In genomic region chr4:138308421-138308820, GRCh38 we compare ENCODE assay signal across 16 cellular contexts.
DNase-seq lines count a peak whose midpoint lies in the region; ATAC-seq and TF ChIP-seq lines count a peak whose summit lies in the region.
"Had no signal": no experiment of that assay in that cellular context is flagged by ENCODE, and none has a peak within 500 bp of the region (broad histone marks: within the 10 kb centered on the region; RNA-seq: fewer than 3 reads in every experiment).

No MANE protein-coding gene starts in this region.

- H3K4me1 Mint-ChIP-seq in mesothelial cell of epicardium = peaks cover 21% of the 10 kb centered on the region
- no peaks in the 10 kb centered on the region for H3K4me1 Mint-ChIP-seq in CD4-positive, alpha-beta memory T cell
- H3K4me1 Mint-ChIP-seq: activated CD4-positive, alpha-beta T cell treated with anti-CD3 and anti-CD28 coated beads, Interleukin-2, amount 10 ng/mL, durations not matched to agents 7 days and 5 days had no signal

- no peaks in the 10 kb centered on the region for H3K27me3 ChIP-seq in Panc1 (ENCODE audit: control insufficient read depth, insufficient read depth, low read length)
- H3K27me3 ChIP-seq in CD4-positive, alpha-beta memory T cell (ENCODE audit: insufficient read depth, low read length) = no peaks in the 10 kb centered on the region
- H3K27me3 ChIP-seq: BLaER1 treated with 17β-estradiol and CSF1 and Interleukin-3, amounts not matched to agents 10 nM and 100 nM had no signal

- CTCF ChIA-PET in Panc1 (lab: Charles Lee) = no interaction called here
- CTCF ChIA-PET in CD4-positive, alpha-beta memory T cell (lab: Charles Lee; ENCODE audit: partially characterized antibody) = no interaction called here

- H3K9me3 ChIP-seq in Panc1 (ENCODE audit: control insufficient read depth, insufficient read depth, low read depth, low read length) = no peaks in the 10 kb centered on the region
- H3K9me3 ChIP-seq in CD4-positive, alpha-beta memory T cell (ENCODE audit: control insufficient read depth in 1 of 2, low read length in 2 of 2) = no peaks in the 10 kb centered on the region

- no peak for ATAC-seq in Panc1
- ATAC-seq: right cardiac atrium had no signal

- no peaks in the 10 kb centered on the region for H3K36me3 ChIP-seq in Panc1 (ENCODE audit: control insufficient read depth, insufficient read depth, low read length)
- no peaks in the 10 kb centered on the region for H3K36me3 ChIP-seq in CD4-positive, alpha-beta memory T cell (ENCODE audit: insufficient read depth, low read length)
- H3K36me3 ChIP-seq: BLaER1 treated with 17β-estradiol and CSF1 and Interleukin-3, amounts not matched to agents 10 nM and 100 nM had no signal

- in situ Hi-C loops in Panc1 (cut with HindIII; ENCODE audit: low pct_unique_long_range_greater_than_20kb, low sequenced_read_pairs) = no loop called here

- H3K27me3 Mint-ChIP-seq in mesothelial cell of epicardium (ENCODE audit: low read depth) = no peaks in the 10 kb centered on the region
- H3K27me3 Mint-ChIP-seq in CD4-positive, alpha-beta memory T cell = no peaks in the 10 kb centered on the region

- peak overlapping the region; percentile 74 for H3K27ac Mint-ChIP-seq in mesothelial cell of epicardium
- H3K27ac Mint-ChIP-seq in CD4-positive, alpha-beta memory T cell = no peak overlapping the region
- H3K27ac Mint-ChIP-seq: activated CD4-positive, alpha-beta T cell treated with anti-CD3 and anti-CD28 coated beads, Interleukin-2, amount 10 ng/mL, durations not matched to agents 7 days and 5 days; activated T-helper 1 cell treated with anti-CD3 and anti-CD28 coated beads, Interleukin-12 subunit alpha, Interleukin-12 subunit beta, Interleukin-2, Interleukin-4 antibody, amounts not matched to agents 30 ng/mL and 10 ng/mL and 1 ng/mL, durations not matched to agents 14 hours and 24 hours and 36 hours had no signal

- H3K36me3 Mint-ChIP-seq in mesothelial cell of epicardium = no peaks in the 10 kb centered on the region
- H3K36me3 Mint-ChIP-seq in CD4-positive, alpha-beta memory T cell = no peaks in the 10 kb centered on the region

- no peak overlapping the region for H3K4me3 ChIP-seq in Panc1 (ENCODE audit: low read depth in 2 of 2, low read length in 2 of 2)
- no peak overlapping the region for H3K4me3 ChIP-seq in CD4-positive, alpha-beta memory T cell (ENCODE audit: low read length in 2 of 2)
- H3K4me3 ChIP-seq: BLaER1 treated with 17β-estradiol and CSF1 and Interleukin-3, amounts not matched to agents 10 nM and 100 nM had no signal

- peaks cover 3% of the 10 kb centered on the region for H3K9me3 Mint-ChIP-seq in mesothelial cell of epicardium
- peaks cover 0 to 7% (median 0%) of the 10 kb centered on the region in 8 donors for H3K9me3 Mint-ChIP-seq in CD4-positive, alpha-beta memory T cell
- H3K9me3 Mint-ChIP-seq: activated CD4-positive, alpha-beta T cell treated with anti-CD3 and anti-CD28 coated beads, Interleukin-2, amount 10 ng/mL, durations not matched to agents 7 days and 5 days; activated T-helper 1 cell treated with anti-CD3 and anti-CD28 coated beads, Interleukin-12 subunit alpha, Interleukin-12 subunit beta, Interleukin-2, Interleukin-4 antibody, amounts not matched to agents 30 ng/mL and 10 ng/mL and 1 ng/mL, durations not matched to agents 14 hours and 24 hours and 36 hours had no signal

- no peak overlapping the region for H3K27ac ChIP-seq in Panc1 (ENCODE audit: low read length)
- no peak overlapping the region for H3K27ac ChIP-seq in CD4-positive, alpha-beta memory T cell (ENCODE audit: low read depth, low read length)

- no peak overlapping the region for H3K4me3 Mint-ChIP-seq in mesothelial cell of epicardium
- H3K4me3 Mint-ChIP-seq in CD4-positive, alpha-beta memory T cell = no peak overlapping the region
- H3K4me3 Mint-ChIP-seq: activated CD4-positive, alpha-beta T cell treated with anti-CD3 and anti-CD28 coated beads, Interleukin-2, amount 10 ng/mL, durations not matched to agents 7 days and 5 days; activated T-helper 1 cell treated with anti-CD3 and anti-CD28 coated beads, Interleukin-12 subunit alpha, Interleukin-12 subunit beta, Interleukin-2, Interleukin-4 antibody, amounts not matched to agents 30 ng/mL and 10 ng/mL and 1 ng/mL, durations not matched to agents 14 hours and 24 hours and 36 hours had no signal

- no TSS peak for BruUV-seq in Panc1 (replicated peaks; lab: Mats Ljungman, UMichigan)

- POLR2A ChIA-PET in Panc1 (lab: Charles Lee) = no interaction called here
- POLR2A ChIA-PET in CD4-positive, alpha-beta memory T cell (lab: Charles Lee; ENCODE audit: partially characterized antibody) = no interaction called here

- intact Hi-C loops in Panc1 (cut with micrococcal nuclease; ENCODE audit: unreplicated experiment) = no loop called here
- intact Hi-C loops in CD4-positive, alpha-beta memory T cell (cut with micrococcal nuclease) = no loop called here

- no peak for TF ChIP-seq CTCF in Panc1 (IDR thresholded peaks at IDR 0.05)
- no peak for TF ChIP-seq CTCF in mesothelial cell of epicardium (IDR thresholded peaks at IDR 0.05; ENCODE audit: unreplicated experiment)

- DNase-seq in GM03348 (ENCODE audit: low spot score) (peak; percentile 4), Panc1 (ENCODE audit: low read depth, low spot score) (peak; percentile 0), dedifferentiated amniotic fluid mesenchymal stem cell (ENCODE audit: extremely low spot score) (peak; percentile 81), mesothelial cell of epicardium (ENCODE audit: low spot score in 2 of 2, unreplicated experiment in 2 of 2) (no peak), putamen (ENCODE audit: low spot score) (no peak), UCSD-AML1 (lab: John Stamatoyannopoulos, UW; ENCODE audit: unreplicated experiment) (no peak), NCI-H82 treated with DMSO at 0.1 percent for 48 hours (lab: John Stamatoyannopoulos, UW; ENCODE audit: unreplicated experiment) (no peak)
- no peak for DNase-seq in CD4-positive, alpha-beta memory T cell
- DNase-seq: activated CD4-positive, alpha-beta T cell treated with anti-CD3 and anti-CD28 coated beads, Interleukin-2, amount 10 ng/mL, durations not matched to agents 7 days and 5 days; aorta; NCI-H1694 treated with DMSO at 0.1 percent for 48 hours; NK-92 treated with Interleukin-12 subunit alpha and Interleukin-12 subunit beta, amount 100 ng/mL, for 24 hours; right cardiac atrium; SW 1271 had no signal

- H3K4me1 ChIP-seq in Panc1 (ENCODE audit: control insufficient read depth, insufficient read depth, low read length) = no peaks in the 10 kb centered on the region
- H3K4me1 ChIP-seq in CD4-positive, alpha-beta memory T cell (ENCODE audit: insufficient read depth, low read length) = no peaks in the 10 kb centered on the region

Comparison
In these comparisons a context has a peak if more than half of its experiments do, and no peak if none do; other contexts are left out.
1. DNase-seq: peak in GM03348 (single experiment), Panc1 (single experiment) and dedifferentiated amniotic fluid mesenchymal stem cell (single experiment); none in mesothelial cell of epicardium (0 of 2), putamen (single experiment), CD4-positive, alpha-beta memory T cell (0 of 5), UCSD-AML1 (single experiment) and NCI-H82 treated with DMSO at 0.1 percent for 48 hours (single experiment).